8 cellular contexts compared by ENCODE assay signal in genomic region chr11:45655347-45655756, GRCh38. TPM values are rescaled to one million over a fixed set of nuclear protein-coding genes. Genes with fewer than 3 reads are reported as not detected.
DNase-seq lines count a peak whose midpoint lies in the region; ATAC-seq, FAIRE-seq and TF ChIP-seq lines count a peak whose summit lies in the region.

No MANE protein-coding gene starts in this region.

- TF ChIP-seq CTCF in A549 (IDR thresholded peaks at IDR 0.05) (peak; percentile 75), left ventricle myocardium inferior (IDR thresholded peaks at IDR 0.05; ENCODE audit: borderline replicate concordance) (peak; percentile 96)

- DNase-seq in A549 (ENCODE audit: low read depth in 1 of 2, low spot score in 1 of 2) (peak; percentile 61 to 88), NCI-H1092 (lab: John Stamatoyannopoulos, UW) (peak; percentile 72), SW480 (ENCODE audit: low spot score) (peak; percentile 65), amniotic stem cell (lab: John Stamatoyannopoulos, UW) (peak; percentile 13), left ventricle myocardium inferior (peak; percentile 75), putamen (ENCODE audit: low spot score) (peak; percentile 67)

- H3K27ac ChIP-seq in A549: no peak overlapping the region
- H3K27ac ChIP-seq in left ventricle myocardium inferior (replicated peaks): no peak overlapping the region

- H3K36me3 ChIP-seq in left ventricle myocardium inferior: no peaks in the 10 kb centered on the region

- intact Hi-C loops in left ventricle myocardium inferior (cut with micrococcal nuclease): no loop called here

- no peak for TF ChIP-seq POLR2A in A549 (IDR thresholded peaks at IDR 0.05; ENCODE audit: low read length)

- H3K4me1 ChIP-seq in A549 (no peaks in the 10 kb centered on the region), left ventricle myocardium inferior (peaks cover 40% of the 10 kb centered on the region)

- ATAC-seq in A549: peak; percentile 83 to 93
- peak; percentile 57 for ATAC-seq in GM18498 (IDR thresholded peaks at IDR 0.05; ENCODE audit: unreplicated experiment)
- ATAC-seq in GM19467 (IDR thresholded peaks at IDR 0.05; ENCODE audit: unreplicated experiment): no peak

- TF ChIP-seq RAD21 in A549 (conservative IDR thresholded peaks at IDR 0.05 in 1 of 2, IDR thresholded peaks at IDR 0.05 in 1 of 2): peak; percentile 64 to 67

- H3K27me3 ChIP-seq in left ventricle myocardium inferior (ENCODE audit: low read depth): peaks cover 28% of the 10 kb centered on the region

- WGBS in A549 (ENCODE audit: missing lambda C conversion rate): 14% methylated on average over 12 of the region's 16 CpGs

- TF ChIP-seq EP300 in A549 (IDR thresholded peaks at IDR 0.05): no peak

- H3K9me3 ChIP-seq in A549: no peaks in the 10 kb centered on the region
- H3K9me3 ChIP-seq in left ventricle myocardium inferior (replicated peaks): no peaks in the 10 kb centered on the region

- FAIRE-seq in A549 (lab: Jason Lieb, UNC): peak; percentile 84

- no peak overlapping the region for H3K4me3 ChIP-seq in A549
- no peak overlapping the region for H3K4me3 ChIP-seq in left ventricle myocardium inferior

- 0 out of 3 replicates have a peak overlapping the region, but pooled peaks have one; percentile 23 for H3K4me2 ChIP-seq in A549

- CTCF ChIA-PET in A549 (lab: Yijun Ruan, JAX): interaction anchor here (0.6 to 11.4 kb wide), 55 partner anchors 9 to 317 kb away, joined by 3 to 149 read pairs (median 4); partner anchors contain the start of gene CHST1

- POLR2A ChIA-PET in A549 (lab: Yijun Ruan, JAX): no interaction called here

TF ChIP-seq in A549, 52 proteins besides CTCF, POLR2A, EP300 and RAD21:
- TF ChIP-seq, protein P1, sequence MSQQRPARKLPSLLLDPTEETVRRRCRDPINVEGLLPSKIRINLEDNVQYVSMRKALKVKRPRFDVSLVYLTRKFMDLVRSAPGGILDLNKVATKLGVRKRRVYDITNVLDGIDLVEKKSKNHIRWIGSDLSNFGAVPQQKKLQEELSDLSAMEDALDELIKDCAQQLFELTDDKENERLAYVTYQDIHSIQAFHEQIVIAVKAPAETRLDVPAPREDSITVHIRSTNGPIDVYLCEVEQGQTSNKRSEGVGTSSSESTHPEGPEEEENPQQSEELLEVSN (IDR thresholded peaks at IDR 0.05; ENCODE audit: borderline replicate concordance, low read depth): no peak
- no peak for TF ChIP-seq ZNF302 (CRISPR knock-in tag; IDR thresholded peaks at IDR 0.05)
- no peak for TF ChIP-seq CBX2 (IDR thresholded peaks at IDR 0.05; ENCODE audit: borderline replicate concordance, low read depth)
- peak; percentile 80 for TF ChIP-seq SMC3 (IDR thresholded peaks at IDR 0.05)
- TF ChIP-seq SREBF2 (IDR thresholded peaks at IDR 0.05): no peak
- TF ChIP-seq MAFK (IDR thresholded peaks at IDR 0.05; ENCODE audit: partially characterized antibody): no peak
- TF ChIP-seq RCOR1 (IDR thresholded peaks at IDR 0.05; ENCODE audit: low read depth, low read length): no peak

RNA-seq across cellular contexts. Expression of gene CHST1, which starts 10.1 kb away (rescaled TPM):
- polyA plus RNA-seq in A549 (2011; rRNA removed) (0.22 and 0.40 TPM in 2 replicates), A549 (2017; fragmentation: RNase III; extraction: RNeasy Plus Mini Kit Qiagen cat#74134 plus additional on column Dnase treatment) (0.41 to 0.89 TPM (median 0.59 TPM) in 3 replicates)
- 0.62 and 0.74 TPM in 2 replicates for polyA plus RNA-seq in A549 (2012; cell fraction: cytosol; rRNA removed)
- 1.8 and 2.8 TPM in 2 replicates for polyA plus RNA-seq in A549 (2012; cell fraction: nucleus; rRNA removed)
- polyA minus RNA-seq in A549 (2011; rRNA and poly(A)+ RNA removed): not detected in 2 replicates
- 2.9 TPM for total RNA-seq in left ventricle myocardium inferior

Comparison
In these comparisons a context has a peak if more than half of its experiments do, and no peak if none do; other contexts are left out.
1. DNase-seq: peak in every context shown above with its lines; median percentile 75 in left ventricle myocardium inferior; 74 in A549; 72 in NCI-H1092; 67 in putamen; 65 in SW480; 13 in amniotic stem cell.